22 cellular contexts compared by ENCODE assay signal in the genomic region with DNA sequence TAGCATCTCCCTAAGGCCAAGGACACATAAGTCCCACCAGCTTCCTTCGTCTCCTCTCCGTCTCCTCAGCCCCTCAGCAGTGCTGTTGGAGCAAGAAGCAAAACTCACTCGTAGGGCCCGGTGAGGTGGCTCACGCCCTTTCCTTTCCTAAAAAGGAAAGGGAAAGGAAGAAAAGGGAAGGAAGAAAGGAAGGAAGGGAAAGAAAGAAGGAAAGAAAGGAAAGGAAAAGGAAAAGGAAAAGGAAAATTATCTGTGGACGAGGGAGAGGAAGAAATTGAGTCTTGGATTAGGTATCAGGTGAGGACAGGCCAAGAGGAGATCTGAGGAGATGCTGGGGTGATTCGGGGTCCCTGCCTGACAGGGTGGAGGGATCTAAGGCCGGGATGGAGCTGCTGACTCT.
"Had no signal": no experiment of that assay in that cellular context is flagged by ENCODE, and none has a peak within 500 bp of the region (broad histone marks: within the 10 kb centered on the region; RNA-seq: fewer than 3 reads in every experiment).

No MANE protein-coding gene starts in this region.

- DNase-seq: activated CD4-positive, alpha-beta memory T cell treated with anti-CD3 and anti-CD28 coated beads for 36 hours; activated CD4-positive, alpha-beta T cell treated with anti-CD3 and anti-CD28 coated beads for 36 hours; activated effector memory CD4-positive, alpha-beta T cell treated with Interleukin-2 at 50 U/mL for 16 hours; activated naive CD4-positive, alpha-beta T cell treated with anti-CD3 and anti-CD28 coated beads, Interleukin-2, amount 50 U/mL, for 16 hours; activated T-cell treated with anti-CD3 and anti-CD28 coated beads, Interleukin-2, amount 50 U/mL, for 48 hours; anterior cingulate cortex; body of pancreas; dermis blood vessel endothelial cell; effector CD8-positive, alpha-beta T cell; foreskin melanocyte; immature natural killer cell; naive thymus-derived CD8-positive, alpha-beta T cell; nucleus accumbens; right lobe of liver; stimulated activated CD4-positive, alpha-beta T cell treated with anti-CD3 and anti-CD28 coated beads, Interleukin-1b, Interleukin-23, amount 100 ng/mL, for 48 hours; T-helper 1 cell; T-helper 9 cell; testis; upper lobe of left lung had no signal

- H3K27ac Mint-ChIP-seq: activated CD4-positive, alpha-beta memory T cell treated with anti-CD3 and anti-CD28 coated beads for 36 hours; activated CD4-positive, alpha-beta T cell treated with anti-CD3 and anti-CD28 coated beads for 36 hours had no signal

- FAIRE-seq: endothelial cell of umbilical vein had no signal

- H3K9me3 Mint-ChIP-seq: activated CD4-positive, alpha-beta memory T cell treated with anti-CD3 and anti-CD28 coated beads for 36 hours; immature natural killer cell; naive thymus-derived CD8-positive, alpha-beta T cell had no signal

- H3K27me3 Mint-ChIP-seq: activated CD4-positive, alpha-beta memory T cell treated with anti-CD3 and anti-CD28 coated beads for 36 hours; activated CD4-positive, alpha-beta T cell treated with anti-CD3 and anti-CD28 coated beads for 36 hours; naive thymus-derived CD8-positive, alpha-beta T cell had no signal

- ATAC-seq: activated CD4-positive, alpha-beta T cell treated with anti-CD3 and anti-CD28 coated beads for 36 hours; body of pancreas; esophagus mucosa; left lobe of liver; naive thymus-derived CD8-positive, alpha-beta T cell; right lobe of liver had no signal

- H3K4me3 Mint-ChIP-seq: activated CD4-positive, alpha-beta memory T cell treated with anti-CD3 and anti-CD28 coated beads for 36 hours; activated CD4-positive, alpha-beta T cell treated with anti-CD3 and anti-CD28 coated beads for 36 hours had no signal
